1 cellular context compared by ENCODE assay signal in the genomic region with DNA sequence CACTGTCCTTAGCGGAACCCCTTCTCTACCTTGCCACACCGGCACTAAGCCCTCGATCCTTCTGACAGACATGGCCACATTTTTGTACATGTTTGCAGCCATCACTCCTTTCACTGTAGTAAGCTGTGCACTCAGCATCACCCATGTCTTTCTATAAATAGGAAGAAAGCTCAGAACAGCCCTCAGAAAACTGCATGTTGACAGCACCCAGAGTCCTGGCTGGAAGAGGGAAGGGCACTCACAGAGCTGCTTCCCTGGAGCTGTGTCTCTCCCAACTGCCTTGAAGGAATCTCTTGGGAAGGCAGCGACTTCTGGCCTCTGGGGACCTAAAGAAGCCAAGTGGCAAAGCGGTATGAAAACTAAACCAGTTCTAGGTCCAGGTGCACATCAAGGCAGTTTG.
TF ChIP-seq lines count a peak whose summit lies in the region.

No MANE protein-coding gene starts in this region.

TF ChIP-seq in IMR-90, 13 proteins besides CTCF, POLR2A, EP300 and RAD21:
- TF ChIP-seq FOS (IDR thresholded peaks at IDR 0.05; ENCODE audit: low read depth, low read length) (no peak), NFE2L2 (IDR thresholded peaks at IDR 0.05; ENCODE audit: low read depth, low read length) (no peak), CHD1 (IDR thresholded peaks at IDR 0.05; ENCODE audit: low read depth, low read length) (no peak), RFX5 (IDR thresholded peaks at IDR 0.05; ENCODE audit: low read depth, low read length) (no peak), RCOR1 (IDR thresholded peaks at IDR 0.05; ENCODE audit: insufficient replicate concordance, low read length) (no peak), BHLHE40 (IDR thresholded peaks at IDR 0.05; ENCODE audit: low read depth, low read length) (no peak), MAFK (IDR thresholded peaks at IDR 0.05; ENCODE audit: low read depth, low read length) (no peak), SMC3 (IDR thresholded peaks at IDR 0.05; ENCODE audit: low read depth, low read length) (no peak), MXI1 (IDR thresholded peaks at IDR 0.05; ENCODE audit: borderline replicate concordance, low read depth, low read length) (no peak), CEBPB (IDR thresholded peaks at IDR 0.05; ENCODE audit: low read depth, low read length) (no peak), MAZ (IDR thresholded peaks at IDR 0.05; ENCODE audit: borderline replicate concordance, low read depth, low read length) (no peak)
- TF ChIP-seq, protein P1, sequence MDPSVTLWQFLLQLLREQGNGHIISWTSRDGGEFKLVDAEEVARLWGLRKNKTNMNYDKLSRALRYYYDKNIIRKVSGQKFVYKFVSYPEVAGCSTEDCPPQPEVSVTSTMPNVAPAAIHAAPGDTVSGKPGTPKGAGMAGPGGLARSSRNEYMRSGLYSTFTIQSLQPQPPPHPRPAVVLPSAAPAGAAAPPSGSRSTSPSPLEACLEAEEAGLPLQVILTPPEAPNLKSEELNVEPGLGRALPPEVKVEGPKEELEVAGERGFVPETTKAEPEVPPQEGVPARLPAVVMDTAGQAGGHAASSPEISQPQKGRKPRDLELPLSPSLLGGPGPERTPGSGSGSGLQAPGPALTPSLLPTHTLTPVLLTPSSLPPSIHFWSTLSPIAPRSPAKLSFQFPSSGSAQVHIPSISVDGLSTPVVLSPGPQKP (IDR thresholded peaks at IDR 0.05; ENCODE audit: borderline replicate concordance, low read depth, low read length), result no peak
- TF ChIP-seq, protein P2, sequence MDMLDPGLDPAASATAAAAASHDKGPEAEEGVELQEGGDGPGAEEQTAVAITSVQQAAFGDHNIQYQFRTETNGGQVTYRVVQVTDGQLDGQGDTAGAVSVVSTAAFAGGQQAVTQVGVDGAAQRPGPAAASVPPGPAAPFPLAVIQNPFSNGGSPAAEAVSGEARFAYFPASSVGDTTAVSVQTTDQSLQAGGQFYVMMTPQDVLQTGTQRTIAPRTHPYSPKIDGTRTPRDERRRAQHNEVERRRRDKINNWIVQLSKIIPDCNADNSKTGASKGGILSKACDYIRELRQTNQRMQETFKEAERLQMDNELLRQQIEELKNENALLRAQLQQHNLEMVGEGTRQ (IDR thresholded peaks at IDR 0.05; ENCODE audit: low read depth, low read length), result no peak
